ENCODE assay signal across 1 cellular context in the genomic region with DNA sequence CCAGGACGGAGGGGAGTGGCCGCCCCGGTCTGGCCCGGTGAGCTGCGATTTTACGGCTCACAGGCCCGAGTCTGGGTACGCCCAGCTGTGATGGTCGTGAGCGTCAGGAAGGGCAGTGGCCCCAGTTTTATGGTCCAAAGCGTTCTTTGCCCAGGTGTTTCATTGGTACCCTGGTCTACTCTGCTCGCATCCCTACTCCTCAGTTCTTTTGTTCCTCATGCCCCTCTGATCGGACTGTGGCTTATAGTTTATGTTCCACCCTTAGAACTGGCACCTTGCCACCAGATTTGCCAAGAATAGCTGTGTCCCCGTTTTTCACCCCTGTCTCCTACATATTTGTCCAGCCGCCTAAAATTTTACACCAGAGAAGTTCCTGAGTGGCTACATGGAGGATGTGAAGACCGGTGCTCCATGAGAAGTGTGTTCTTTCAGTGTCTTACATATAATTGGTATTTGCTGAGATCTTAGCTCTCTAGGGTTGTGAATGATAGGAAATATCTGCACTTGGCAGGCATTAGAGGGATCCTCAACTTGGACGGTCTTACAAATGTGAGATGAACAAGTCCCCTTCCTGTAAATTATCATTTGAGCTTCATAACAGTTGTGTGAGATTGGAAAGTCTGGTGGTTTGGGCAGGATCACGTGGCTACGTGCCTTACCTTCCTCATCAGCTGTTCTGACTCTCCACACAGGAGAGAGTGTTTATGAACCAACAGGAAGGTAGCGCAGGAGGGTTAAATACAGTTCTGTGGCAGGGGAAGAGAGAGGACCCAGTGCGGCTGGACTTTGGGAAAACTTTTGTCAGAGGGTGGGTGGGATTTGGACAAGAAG.
A peak's percentile ranks its signal among the peaks of the same experiment; 100 is the strongest.
TF ChIP-seq lines count a peak whose summit lies in the region.

No MANE protein-coding gene starts in this region.

TF ChIP-seq in SK-N-SH, 30 proteins besides CTCF, POLR2A, EP300 and RAD21 (continued from another document):
- TF ChIP-seq USF1 (IDR thresholded peaks at IDR 0.05; ENCODE audit: borderline replicate concordance, low read depth) (peak; percentile 52; the same call in 1 of the 2 replicates), PBX3 (IDR thresholded peaks at IDR 0.05) (no peak), GATA2 (CRISPR knock-in tag; IDR thresholded peaks at IDR 0.05) (no peak), MEF2A (IDR thresholded peaks at IDR 0.05; ENCODE audit: borderline replicate concordance, low read depth) (no peak)
- TF ChIP-seq, protein P1, sequence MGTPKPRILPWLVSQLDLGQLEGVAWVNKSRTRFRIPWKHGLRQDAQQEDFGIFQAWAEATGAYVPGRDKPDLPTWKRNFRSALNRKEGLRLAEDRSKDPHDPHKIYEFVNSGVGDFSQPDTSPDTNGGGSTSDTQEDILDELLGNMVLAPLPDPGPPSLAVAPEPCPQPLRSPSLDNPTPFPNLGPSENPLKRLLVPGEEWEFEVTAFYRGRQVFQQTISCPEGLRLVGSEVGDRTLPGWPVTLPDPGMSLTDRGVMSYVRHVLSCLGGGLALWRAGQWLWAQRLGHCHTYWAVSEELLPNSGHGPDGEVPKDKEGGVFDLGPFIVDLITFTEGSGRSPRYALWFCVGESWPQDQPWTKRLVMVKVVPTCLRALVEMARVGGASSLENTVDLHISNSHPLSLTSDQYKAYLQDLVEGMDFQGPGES (IDR thresholded peaks at IDR 0.05; ENCODE audit: low read depth, low read length), result no peak
